ENCODE assay signal across 18 cellular contexts in genomic region chr6:166268431-166268830, GRCh38. TPM values are rescaled to one million over a fixed set of nuclear protein-coding genes. Genes with fewer than 3 reads are reported as not detected.
A peak's percentile ranks its signal among the peaks of the same experiment; 100 is the strongest.
DNase-seq lines count a peak whose midpoint lies in the region; ATAC-seq and TF ChIP-seq lines count a peak whose summit lies in the region.
"Had no signal": no experiment of that assay in that cellular context is flagged by ENCODE, and none has a peak within 500 bp of the region (broad histone marks: within the 10 kb centered on the region; RNA-seq: fewer than 3 reads in every experiment).

No MANE protein-coding gene starts in this region.

- H3K36me3 ChIP-seq in HUES48 (ENCODE audit: control insufficient read depth, insufficient read depth, low read length) = no peaks in the 10 kb centered on the region
- no peaks in the 10 kb centered on the region for H3K36me3 ChIP-seq in endodermal cell (ENCODE audit: control insufficient read depth, insufficient read depth, low read length)
- H3K36me3 ChIP-seq: BE2C had no signal

- intact Hi-C loops in activated CD4-positive, alpha-beta T cell treated with anti-CD3 and anti-CD28 coated beads for 36 hours (cut with DNase I, micrococcal nuclease) = no loop called here

- H3K4me3 Mint-ChIP-seq in endodermal cell = peak overlapping the region; percentile 16
- no peak overlapping the region for H3K4me3 Mint-ChIP-seq in activated T-cell treated with anti-CD3 and anti-CD28 coated beads, Interleukin-2, amount 50 U/mL, for 4 hours
- no peak overlapping the region for H3K4me3 Mint-ChIP-seq in activated CD4-positive, alpha-beta T cell treated with anti-CD3 and anti-CD28 coated beads for 36 hours
- H3K4me3 Mint-ChIP-seq: CD4-positive, alpha-beta memory T cell had no signal

- H3K27ac ChIP-seq in HUES48 (ENCODE audit: low read depth, low read length) = peak overlapping the region; percentile 1
- H3K27ac ChIP-seq in endodermal cell (ENCODE audit: low read depth, low read length) = no peak overlapping the region
- H3K27ac ChIP-seq: A549, C4-2B had no signal

- 14 to 16% methylated on average over 9 of the region's 9 CpGs for WGBS in endodermal cell (ENCODE audit: insufficient coverage in 1 of 2, insufficient read length in 1 of 2), 2 experiments

- H3K27me3 Mint-ChIP-seq in endodermal cell (ENCODE audit: insufficient read depth) = peaks cover 47% of the 10 kb centered on the region
- peaks cover 2% of the 10 kb centered on the region for H3K27me3 Mint-ChIP-seq in activated T-cell treated with anti-CD3 and anti-CD28 coated beads, Interleukin-2, amount 50 U/mL, for 4 hours (ENCODE audit: low read depth)
- no peaks in the 10 kb centered on the region for H3K27me3 Mint-ChIP-seq in activated CD4-positive, alpha-beta T cell treated with anti-CD3 and anti-CD28 coated beads for 36 hours

- H3K9me3 ChIP-seq in HUES48 (ENCODE audit: control insufficient read depth, insufficient read depth, low read length) (no peaks in the 10 kb centered on the region), endodermal cell (ENCODE audit: control insufficient read depth, low read length) (no peaks in the 10 kb centered on the region)
- H3K9me3 ChIP-seq: A549, BE2C had no signal

- DNase-seq in endodermal cell = peak; percentile 85
- peak; percentile 40 for DNase-seq in iPS-NIHi7 (ENCODE audit: extremely low spot score)
- DNase-seq in activated T-cell treated with anti-CD3 and anti-CD28 coated beads, Interleukin-2, amount 50 U/mL, for 4 hours = no peak
- no peak for DNase-seq in activated CD4-positive, alpha-beta T cell treated with anti-CD3 and anti-CD28 coated beads for 36 hours
- no peak for DNase-seq in activated naive CD4-positive, alpha-beta T cell treated with anti-CD3 and anti-CD28 coated beads, Interleukin-2, amount 50 U/mL, for 16 hours
- no peak for DNase-seq in retina
- DNase-seq: BE2C; CD4-positive, alpha-beta memory T cell; COR-L47; DND-41; GF-D8; H9; IMR-90; KBM-7 had no signal

- POLR2A ChIA-PET in activated CD4-positive, alpha-beta T cell treated with anti-CD3 and anti-CD28 coated beads for 36 hours (lab: Charles Lee) = no interaction called here

- CTCF ChIA-PET in activated CD4-positive, alpha-beta T cell treated with anti-CD3 and anti-CD28 coated beads for 36 hours (lab: Charles Lee) = no interaction called here

- H3K4me1 Mint-ChIP-seq in endodermal cell = peaks cover 20% of the 10 kb centered on the region
- H3K4me1 Mint-ChIP-seq in activated T-cell treated with anti-CD3 and anti-CD28 coated beads, Interleukin-2, amount 50 U/mL, for 4 hours (ENCODE audit: low read depth) = no peaks in the 10 kb centered on the region
- H3K4me1 Mint-ChIP-seq in activated CD4-positive, alpha-beta T cell treated with anti-CD3 and anti-CD28 coated beads for 36 hours = no peaks in the 10 kb centered on the region
- H3K4me1 Mint-ChIP-seq: CD4-positive, alpha-beta memory T cell had no signal

- no peak overlapping the region for H3K9ac ChIP-seq in HUES48 (ENCODE audit: low read depth, low read length)
- H3K9ac ChIP-seq in endodermal cell (ENCODE audit: extremely low read depth, low read length, poor library complexity, severe bottlenecking) = no peak overlapping the region

- H3K9me3 Mint-ChIP-seq in endodermal cell = no peaks in the 10 kb centered on the region
- H3K9me3 Mint-ChIP-seq in activated T-cell treated with anti-CD3 and anti-CD28 coated beads, Interleukin-2, amount 50 U/mL, for 4 hours = no peaks in the 10 kb centered on the region
- H3K9me3 Mint-ChIP-seq in activated CD4-positive, alpha-beta T cell treated with anti-CD3 and anti-CD28 coated beads for 36 hours (ENCODE audit: low read depth) = no peaks in the 10 kb centered on the region
- H3K9me3 Mint-ChIP-seq: CD4-positive, alpha-beta memory T cell; H9 had no signal

- TF ChIP-seq CTCF in endodermal cell (conservative IDR thresholded peaks at IDR 0.05) = no peak

- no peaks in the 10 kb centered on the region for H3K36me3 Mint-ChIP-seq in endodermal cell (ENCODE audit: low read depth)
- no peaks in the 10 kb centered on the region for H3K36me3 Mint-ChIP-seq in activated T-cell treated with anti-CD3 and anti-CD28 coated beads, Interleukin-2, amount 50 U/mL, for 4 hours (ENCODE audit: insufficient read depth)
- H3K36me3 Mint-ChIP-seq in activated CD4-positive, alpha-beta T cell treated with anti-CD3 and anti-CD28 coated beads for 36 hours (ENCODE audit: low read depth) = no peaks in the 10 kb centered on the region
- H3K36me3 Mint-ChIP-seq: CD4-positive, alpha-beta memory T cell had no signal

- H3K4me3 ChIP-seq in HUES48 (ENCODE audit: low read depth, low read length) (no peak overlapping the region), endodermal cell (ENCODE audit: low read length) (no peak overlapping the region)
- H3K4me3 ChIP-seq: A549 had no signal

- H3K4me1 ChIP-seq in HUES48 (ENCODE audit: control insufficient read depth, insufficient read depth, low read length) = peaks cover 19% of the 10 kb centered on the region; the same call in 1 of the 2 replicates
- no peaks in the 10 kb centered on the region for H3K4me1 ChIP-seq in endodermal cell (ENCODE audit: control insufficient read depth, insufficient read depth, low read length)
- H3K4me1 ChIP-seq: A549, BE2C had no signal

- H3K27me3 ChIP-seq in HUES48 (ENCODE audit: control insufficient read depth, insufficient read depth, low read length) = peaks cover 48% of the 10 kb centered on the region
- peaks cover 15% of the 10 kb centered on the region for H3K27me3 ChIP-seq in endodermal cell (ENCODE audit: control insufficient read depth, insufficient read depth, low read length, poor library complexity, severe bottlenecking)
- H3K27me3 ChIP-seq: BE2C had no signal

- H3K27ac Mint-ChIP-seq in endodermal cell = no peak overlapping the region
- H3K27ac Mint-ChIP-seq in activated CD4-positive, alpha-beta T cell treated with anti-CD3 and anti-CD28 coated beads for 36 hours = no peak overlapping the region
- H3K27ac Mint-ChIP-seq: CD4-positive, alpha-beta memory T cell had no signal

- no peak for ATAC-seq in activated T-cell treated with anti-CD3 and anti-CD28 coated beads, Interleukin-2, amount 50 U/mL, for 4 hours
- ATAC-seq in activated CD4-positive, alpha-beta T cell treated with anti-CD3 and anti-CD28 coated beads for 36 hours = no peak
- ATAC-seq: A549 had no signal

RNA-seq across cellular contexts. Expression of gene PRR18, which starts 39.8 kb away (rescaled TPM):
- under 1 TPM; 0.09 to 0.42 TPM for total RNA-seq in endodermal cell
- polyA plus RNA-seq in endodermal cell (2013, experiment 1 of 2) = not detected
- polyA plus RNA-seq in endodermal cell (2013, experiment 2 of 2) = not detected
- total RNA-seq in activated T-cell treated with anti-CD3 and anti-CD28 coated beads, Interleukin-2, amount 50 U/mL, for 4 hours = under 1 TPM in 1 of 3 donors, not detected in 2; 0.05 TPM
- total RNA-seq in activated CD4-positive, alpha-beta T cell treated with anti-CD3 and anti-CD28 coated beads for 36 hours = under 1 TPM in 1 of 2 experiments, not detected in 1; 0.11 TPM
- total RNA-seq: CD4-positive, alpha-beta memory T cell; H9; IMR-90 had no signal
- polyA plus RNA-seq: AG04450; CD4-positive, alpha-beta memory T cell; IMR-90 had no signal

Comparison
In these comparisons a context has a peak if more than half of its experiments do, and no peak if none do; other contexts are left out.
1. DNase-seq: peak in endodermal cell (single experiment) and iPS-NIHi7 (single experiment); none in activated T-cell treated with anti-CD3 and anti-CD28 coated beads, Interleukin-2, amount 50 U/mL, for 4 hours (single experiment), activated CD4-positive, alpha-beta T cell treated with anti-CD3 and anti-CD28 coated beads for 36 hours (single experiment), activated naive CD4-positive, alpha-beta T cell treated with anti-CD3 and anti-CD28 coated beads, Interleukin-2, amount 50 U/mL, for 16 hours (single experiment) and retina (single experiment).